33 cellular contexts compared by ENCODE assay signal in the genomic region with DNA sequence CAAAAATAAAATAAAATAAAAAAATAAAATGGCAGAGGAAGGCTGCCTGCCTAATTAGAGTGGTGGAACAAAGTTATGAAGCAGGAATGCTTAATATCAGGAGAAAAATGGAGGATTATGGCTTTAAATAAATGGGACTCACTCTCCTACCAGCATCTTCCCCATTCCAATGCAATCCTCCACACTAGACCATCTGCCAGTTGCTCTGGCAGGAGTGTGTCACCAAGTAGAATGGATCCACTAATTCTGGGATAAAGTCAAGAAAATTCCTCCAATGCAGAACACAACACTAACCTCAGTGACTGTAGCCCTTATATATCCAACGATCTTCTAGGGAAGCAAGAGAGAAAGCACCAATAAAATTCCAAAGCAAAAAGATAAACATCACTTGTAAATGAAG.
"Had no signal": no experiment of that assay in that cellular context is flagged by ENCODE, and none has a peak within 500 bp of the region (broad histone marks: within the 10 kb centered on the region; RNA-seq: fewer than 3 reads in every experiment).

No MANE protein-coding gene starts in this region.

- ATAC-seq: activated CD4-positive, alpha-beta T cell treated with anti-CD3 and anti-CD28 coated beads for 36 hours; activated CD4-positive, CD25-positive, alpha-beta regulatory T cell treated with anti-CD3 and anti-CD28 coated beads, Interleukin-2, amount 50 U/mL, for 24 hours; activated CD8-positive, alpha-beta memory T cell treated with anti-CD3 and anti-CD28 coated beads, Interleukin-2, amount 10 ng/mL, durations not matched to agents 7 days and 5 days; activated CD8-positive, alpha-beta T cell treated with anti-CD3 and anti-CD28 coated beads, Interleukin-2, amount 10 ng/mL, durations not matched to agents 7 days and 5 days; activated naive CD4-positive, alpha-beta T cell treated with anti-CD3 and anti-CD28 coated beads, Interleukin-2, amount 50 U/mL, for 72 hours; body of pancreas; WTC11 had no signal

- H3K27me3 ChIP-seq: adrenal gland, body of pancreas, brain microvascular endothelial cell, breast epithelium had no signal

- H3K9me3 ChIP-seq: adrenal gland, body of pancreas, breast epithelium had no signal

- H3K27ac ChIP-seq: adrenal gland, body of pancreas, brain microvascular endothelial cell, breast epithelium, WERI-Rb-1 had no signal

- H3K4me1 ChIP-seq: breast epithelium had no signal

- H3K36me3 ChIP-seq: adrenal gland, brain microvascular endothelial cell, breast epithelium, WERI-Rb-1 had no signal

- DNase-seq: activated CD4-positive, alpha-beta memory T cell treated with anti-CD3 and anti-CD28 coated beads, Interleukin-2, amount 10 ng/mL, durations not matched to agents 7 days and 5 days; activated CD4-positive, alpha-beta T cell treated with anti-CD3 and anti-CD28 coated beads for 1 hour; activated CD4-positive, alpha-beta T cell treated with anti-CD3 and anti-CD28 coated beads for 36 hours; activated CD4-positive, alpha-beta T cell treated with anti-CD3 and anti-CD28 coated beads for 48 hours; activated CD4-positive, alpha-beta T cell treated with anti-CD3 and anti-CD28 coated beads, Interleukin-2, amount 10 ng/mL, durations not matched to agents 7 days and 5 days; activated CD4-positive, alpha-beta T cell treated with anti-CD3 and anti-CD28 coated beads, Interleukin-2, amount 50 U/mL, for 48 hours; activated CD4-positive, CD25-positive, alpha-beta regulatory T cell; activated CD8-positive, alpha-beta memory T cell treated with anti-CD3 and anti-CD28 coated beads for 24 hours; activated CD8-positive, alpha-beta memory T cell treated with anti-CD3 and anti-CD28 coated beads, Interleukin-2, amount 10 ng/mL, durations not matched to agents 7 days and 5 days; activated CD8-positive, alpha-beta memory T cell treated with anti-CD3 and anti-CD28 coated beads, Interleukin-2, amount 50 U/mL, for 48 hours; activated CD8-positive, alpha-beta T cell treated with anti-CD3 and anti-CD28 coated beads, Interleukin-2, amount 10 ng/mL, durations not matched to agents 7 days and 5 days; activated effector memory CD4-positive, alpha-beta T cell treated with Interleukin-2 at 50 U/mL for 16 hours; activated gamma-delta T cell treated with Interleukin-2 at 50 U/mL for 16 hours; activated naive CD4-positive, alpha-beta T cell; activated naive CD4-positive, alpha-beta T cell treated with anti-CD3 and anti-CD28 coated beads for 36 hours; activated naive CD4-positive, alpha-beta T cell treated with anti-CD3 and anti-CD28 coated beads, Interleukin-2, amount 50 U/mL, for 16 hours; activated naive CD8-positive, alpha-beta T cell treated with anti-CD3 and anti-CD28 coated beads for 36 hours; activated T-cell treated with anti-CD3 and anti-CD28 coated beads, Interleukin-2, amount 50 U/mL, for 24 hours; activated T-cell treated with anti-CD3 and anti-CD28 coated beads, Interleukin-2, amount 50 U/mL, for 48 hours; adrenal gland; amniotic stem cell; aorta; body of pancreas; brain microvascular endothelial cell; central memory CD4-positive, alpha-beta T cell; T-helper 1 cell; T-helper 2 cell; T-helper 9 cell; WERI-Rb-1 had no signal

- H3K4me3 ChIP-seq: adrenal gland, body of pancreas, breast epithelium had no signal
